Comparison of ENCODE assay signal across 9 cellular contexts in genomic region chrX:70476934-70477733, GRCh38. TPM values are rescaled to one million over a fixed set of nuclear protein-coding genes. Genes with fewer than 3 reads are reported as not detected.
DNase-seq lines count a peak whose midpoint lies in the region; ATAC-seq, FAIRE-seq and TF ChIP-seq lines count a peak whose summit lies in the region.
"Had no signal": no experiment of that assay in that cellular context is flagged by ENCODE, and none has a peak within 500 bp of the region (broad histone marks: within the 10 kb centered on the region; RNA-seq: fewer than 3 reads in every experiment).

No MANE protein-coding gene starts in this region.

- no peak for FAIRE-seq in RCC 7860 (lab: Jason Lieb, UNC)

- TF ChIP-seq CTCF in HFF-Myc (IDR thresholded peaks at IDR 0.05; ENCODE audit: low read depth, low read length, missing control alignments) (no peak), foreskin fibroblast (IDR thresholded peaks at IDR 0.05; ENCODE audit: low read depth, low read length) (no peak), retinal pigment epithelial cell (conservative IDR thresholded peaks at IDR 0.05; ENCODE audit: low read depth, low read length) (no peak)

- H3K36me3 Mint-ChIP-seq in naive thymus-derived CD8-positive, alpha-beta T cell = peaks cover 4 to 21% (median 5%) of the 10 kb centered on the region in 3 donors

- no peaks in the 10 kb centered on the region for H3K27me3 Mint-ChIP-seq in naive thymus-derived CD8-positive, alpha-beta T cell
- H3K27me3 Mint-ChIP-seq: central memory CD8-positive, alpha-beta T cell had no signal

- DNase-seq in HFF-Myc (ENCODE audit: extremely low read depth, low read depth) (peak; percentile 27), RCC 7860 (ENCODE audit: low spot score) (peak; percentile 50), foreskin fibroblast (peak; percentile 47 to 67), retinal pigment epithelial cell (ENCODE audit: low read depth) (no peak), NCI-H446 treated with DMSO at 0.1 percent for 48 hours (lab: John Stamatoyannopoulos, UW) (no peak)
- DNase-seq in naive thymus-derived CD8-positive, alpha-beta T cell = no peak
- no peak for DNase-seq in stimulated activated naive CD4-positive, alpha-beta T cell (lab: John Stamatoyannopoulos, UW)

- H3K27ac Mint-ChIP-seq in naive thymus-derived CD8-positive, alpha-beta T cell = no peak overlapping the region

- no peak overlapping the region for H3K4me3 Mint-ChIP-seq in naive thymus-derived CD8-positive, alpha-beta T cell
- H3K4me3 Mint-ChIP-seq: central memory CD8-positive, alpha-beta T cell had no signal

- POLR2A ChIA-PET in naive thymus-derived CD8-positive, alpha-beta T cell (lab: Charles Lee) = no interaction called here

- H3K9me3 Mint-ChIP-seq in naive thymus-derived CD8-positive, alpha-beta T cell = no peaks in the 10 kb centered on the region
- H3K9me3 Mint-ChIP-seq: central memory CD8-positive, alpha-beta T cell had no signal

- no peak for ATAC-seq in HG02840 (IDR thresholded peaks at IDR 0.05; ENCODE audit: low FRiP score, unreplicated experiment)
- ATAC-seq in naive thymus-derived CD8-positive, alpha-beta T cell = no peak

- peaks cover 0 to 6% (median 1%) of the 10 kb centered on the region in 4 donors for H3K4me1 Mint-ChIP-seq in naive thymus-derived CD8-positive, alpha-beta T cell

- H3K4me3 ChIP-seq in HFF-Myc (replicated peaks; ENCODE audit: low read depth, low read length) = no peak overlapping the region; the same call in 1 of the 2 replicates
- H3K4me3 ChIP-seq in foreskin fibroblast (ENCODE audit: low read depth in 1 of 2, low read length in 2 of 2) = no peak overlapping the region
- H3K4me3 ChIP-seq in retinal pigment epithelial cell (ENCODE audit: low read length) = peak overlapping the region; percentile 6

RNA-seq across cellular contexts. Expression of gene DLG3, which starts 32.5 kb away (rescaled TPM):
- total RNA-seq in naive thymus-derived CD8-positive, alpha-beta T cell = 1 to 10 TPM; 5.6 to 6.7 TPM
- 1 to 10 TPM; 2.3 to 6.3 (median 3.7) TPM for polyA plus RNA-seq in naive thymus-derived CD8-positive, alpha-beta T cell

RNA-seq across cellular contexts. Expression of gene GDPD2, which starts 54.0 kb away (rescaled TPM):
- not detected for total RNA-seq in naive thymus-derived CD8-positive, alpha-beta T cell
- not detected for polyA plus RNA-seq in naive thymus-derived CD8-positive, alpha-beta T cell

Comparison
In these comparisons a context has a peak if more than half of its experiments do, and no peak if none do; other contexts are left out.
1. DNase-seq: peak in HFF-Myc (single experiment), RCC 7860 (single experiment) and foreskin fibroblast (2 of 2); none in retinal pigment epithelial cell (single experiment), naive thymus-derived CD8-positive, alpha-beta T cell (0 of 10), stimulated activated naive CD4-positive, alpha-beta T cell (0 of 6) and NCI-H446 treated with DMSO at 0.1 percent for 48 hours (single experiment).